Comparison of ENCODE assay signal across 1 cellular context in genomic region chr14:23539209-23539866, GRCh38.
TF ChIP-seq lines count a peak whose summit lies in the region.

No MANE protein-coding gene starts in this region.

TF ChIP-seq in endothelial cell of umbilical vein, 7 proteins besides CTCF, POLR2A, EP300 and RAD21 (continued from another document):
- TF ChIP-seq POLR2AphosphoS5 (IDR thresholded peaks at IDR 0.05; ENCODE audit: insufficient read depth, low read depth, low read length) = no peak
- TF ChIP-seq MYC (IDR thresholded peaks at IDR 0.05; ENCODE audit: low read depth, low read length) = no peak
- TF ChIP-seq MAX (IDR thresholded peaks at IDR 0.05; ENCODE audit: insufficient read depth, insufficient read length) = no peak
- TF ChIP-seq EZH2 (IDR thresholded peaks at IDR 0.05; ENCODE audit: borderline replicate concordance, low read depth, low read length, severe bottlenecking) = no peak
